ENCODE assay signal across 8 cellular contexts in the genomic region with DNA sequence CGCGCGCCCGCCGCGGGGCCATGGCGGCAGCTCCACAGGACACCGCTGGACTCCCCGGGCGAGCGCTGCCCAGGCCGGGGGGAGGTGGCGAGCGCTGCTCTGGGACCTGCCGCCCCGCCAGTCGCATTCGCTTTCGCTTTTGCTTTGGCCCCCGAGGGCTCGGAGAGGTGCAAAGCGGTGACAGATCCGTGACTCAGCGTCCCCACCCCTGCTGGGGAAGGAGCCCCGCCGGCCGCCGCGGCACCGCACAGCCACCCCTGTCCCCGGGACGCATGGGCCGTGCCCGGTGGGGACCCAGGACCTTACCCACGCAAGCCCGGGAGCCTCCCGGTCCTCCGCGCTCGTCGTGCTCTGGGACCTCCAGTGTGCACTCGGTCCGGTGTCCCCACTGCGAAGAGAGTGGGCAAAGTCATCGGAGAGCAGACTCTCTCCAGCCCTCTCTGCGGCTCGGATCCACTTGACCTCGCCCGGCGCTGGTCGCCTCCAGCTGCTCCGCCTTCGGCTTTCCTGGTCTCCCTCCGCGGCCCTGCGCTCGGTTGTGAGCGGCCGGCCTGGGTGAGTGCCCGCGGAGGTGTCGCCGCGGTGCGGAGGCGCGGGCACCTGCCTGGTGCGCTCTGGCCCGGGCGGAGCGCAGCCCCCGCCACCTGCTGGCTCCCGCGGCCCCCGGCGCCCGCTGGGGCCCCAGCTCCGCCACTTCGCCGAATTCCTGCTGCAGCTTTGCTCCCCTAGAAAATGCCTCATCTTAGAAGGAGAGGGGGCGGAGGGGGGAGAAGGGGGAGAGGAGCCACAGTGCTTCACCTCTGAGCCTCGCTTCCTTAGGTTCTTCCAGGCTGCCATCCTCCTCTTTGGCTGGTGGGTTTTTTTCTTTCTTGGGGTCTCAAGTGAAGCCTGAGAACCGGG. TPM values are rescaled to one million over a fixed set of nuclear protein-coding genes. Genes with fewer than 3 reads are reported as not detected.
DNase-seq lines count a peak whose midpoint lies in the region; ATAC-seq and TF ChIP-seq lines count a peak whose summit lies in the region.

IL15RA (minus strand) TSS at position 73 of the 900 bp plus-strand sequence; CDS start at position 22, 51 bp downstream.

- CTCF ChIA-PET in Caco-2 (lab: Charles Lee): no interaction called here

- no peaks in the 10 kb centered on the region for H3K9me3 ChIP-seq in Caco-2

- H3K4me1 ChIP-seq in Caco-2: peaks cover 5% of the 10 kb centered on the region; the same call in 1 of the 2 replicates

- POLR2A ChIA-PET in Caco-2 (lab: Charles Lee): no interaction called here

- DNase-seq in Caco-2: peak; percentile 70 to 73
- peak; percentile 56 for DNase-seq in HK-2 (ENCODE audit: unreplicated experiment)
- peak; percentile 74 for DNase-seq in T follicular helper cell (ENCODE audit: low read depth)
- peak; percentile 80 for DNase-seq in activated naive CD8-positive, alpha-beta T cell treated with anti-CD3 and anti-CD28 coated beads, Interleukin-2, amount 50 U/mL, for 16 hours (ENCODE audit: low read depth, low spot score)
- DNase-seq in left cardiac atrium: peak; percentile 85
- peak; percentile 42 for DNase-seq in renal cortical epithelial cell (ENCODE audit: low read depth)
- no peak for DNase-seq in NCI-H1048 (lab: John Stamatoyannopoulos, UW)

- H3K4me3 Mint-ChIP-seq in Caco-2 (ENCODE audit: unreplicated experiment): peak within 1 kb of the TSS; percentile 79

- intact Hi-C loops in Caco-2 (cut with micrococcal nuclease; ENCODE audit: unreplicated experiment) (no loop called here), left cardiac atrium (cut with DNase I) (no loop called here)

- BruUV-seq in Caco-2 (replicated peaks; lab: Mats Ljungman, UMichigan): no TSS peak

- no peak for TF ChIP-seq CTCF in Caco-2 (IDR thresholded peaks at IDR 0.05; ENCODE audit: insufficient read depth in 1 of 2, low read depth in 1 of 2, low read length in 1 of 2, severe bottlenecking in 1 of 2, unreplicated experiment in 1 of 2)

- no peak within 1 kb of the TSS for H3K27ac Mint-ChIP-seq in Caco-2 (ENCODE audit: unreplicated experiment)

- no peaks in the 10 kb centered on the region for H3K4me1 Mint-ChIP-seq in Caco-2 (ENCODE audit: low read depth, unreplicated experiment)

- ATAC-seq in GM19455 (IDR thresholded peaks at IDR 0.05; ENCODE audit: unreplicated experiment): peak; percentile 77
- peak; percentile 83 to 87 for ATAC-seq in left cardiac atrium

- no peaks in the 10 kb centered on the region for H3K9me3 Mint-ChIP-seq in Caco-2 (ENCODE audit: unreplicated experiment)

- peaks cover 27% of the 10 kb centered on the region for H3K27me3 Mint-ChIP-seq in Caco-2 (ENCODE audit: insufficient read depth, unreplicated experiment)

- peak within 1 kb of the TSS; percentile 77 for H3K4me3 ChIP-seq in Caco-2 (ENCODE audit: low read depth, low read length)

- H3K36me3 Mint-ChIP-seq in Caco-2 (ENCODE audit: insufficient read depth, unreplicated experiment): peaks cover 5% of the 10 kb centered on the region

- peaks cover 3% of the 10 kb centered on the region for H3K27me3 ChIP-seq in Caco-2 (replicated peaks; ENCODE audit: control insufficient read depth, insufficient read depth, low read length)

- H3K36me3 ChIP-seq in Caco-2 (ENCODE audit: control insufficient read depth, insufficient read depth, low read length): no peaks in the 10 kb centered on the region

RNA-seq across cellular contexts. Expression of gene IL15RA, which starts in this region (rescaled TPM):
- total RNA-seq in Caco-2 (2022) (0.46 and 0.66 TPM in 2 replicates), left cardiac atrium (10 to 100 TPM; 10.9 to 15.7 TPM), renal cortical epithelial cell (1.9 and 3.5 TPM in 2 replicates)

Comparison
In these comparisons a context has a peak if more than half of its experiments do, and no peak if none do; other contexts are left out.
1. Peak in DNase-seq and H3K4me3 ChIP-seq in Caco-2; RNA of the gene not detected or under 1 TPM.